In the genomic region with DNA sequence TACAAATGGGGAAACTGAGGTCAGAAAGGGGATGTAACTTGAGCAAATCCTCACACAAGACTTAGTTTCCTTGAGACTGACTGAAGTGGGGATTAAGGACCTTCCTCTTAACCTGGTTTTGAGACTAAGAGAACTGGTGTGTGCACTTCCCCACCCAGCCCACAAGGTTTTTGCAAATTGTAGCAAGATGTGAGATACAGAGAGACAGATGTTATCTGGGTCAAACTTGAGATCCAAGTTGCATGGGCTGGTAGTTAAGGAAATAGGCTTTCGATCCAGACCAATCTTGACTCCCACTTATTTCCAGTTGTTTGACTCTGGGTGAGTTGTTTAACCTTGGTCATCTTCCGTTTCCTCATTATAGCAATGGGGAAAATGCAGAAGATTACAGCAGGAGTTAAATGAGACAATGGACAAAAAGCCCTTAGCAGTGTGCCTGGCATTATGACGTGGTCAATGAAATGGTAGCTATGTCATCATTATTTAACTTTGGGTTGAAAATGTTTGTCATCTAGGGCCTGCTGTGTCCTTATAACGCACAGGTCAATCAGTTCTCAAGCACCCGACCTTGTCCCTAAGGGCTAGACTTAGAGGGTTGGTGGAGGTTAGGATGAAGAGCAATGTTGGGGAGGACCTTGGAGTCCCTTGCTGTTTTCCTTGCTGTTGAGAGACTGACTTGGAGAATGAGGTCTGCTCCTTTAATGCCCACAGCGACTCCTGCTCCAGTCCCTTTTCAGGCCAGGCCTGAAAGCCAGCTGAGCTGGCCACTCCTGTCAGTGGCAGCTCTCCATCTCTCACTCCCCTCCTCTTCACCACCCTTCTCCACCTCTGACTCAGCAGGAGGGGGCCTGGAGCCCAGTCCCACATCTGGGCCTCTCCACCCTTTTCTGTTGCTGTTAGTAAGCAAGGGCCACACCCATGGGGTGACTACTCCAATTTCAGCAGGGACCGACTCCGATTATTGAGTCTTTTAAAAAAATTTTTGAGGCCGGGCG, we compare ENCODE assay signal across 8 cellular contexts. TPM values are rescaled to one million over a fixed set of nuclear protein-coding genes. Genes with fewer than 3 reads are reported as not detected.
DNase-seq lines count a peak whose midpoint lies in the region; ATAC-seq, FAIRE-seq and TF ChIP-seq lines count a peak whose summit lies in the region.

No MANE protein-coding gene starts in this region.

- peak overlapping the region in 3 of 4 donors; percentile 45 to 89 (median 84) for H3K27ac ChIP-seq in Peyer's patch
- H3K27ac ChIP-seq in esophagus squamous epithelium = peak overlapping the region; percentile 88 to 95 (median 91)
- H3K27ac ChIP-seq in pancreas = no peak overlapping the region

- H3K27me3 ChIP-seq in Peyer's patch (no peaks in the 10 kb centered on the region), esophagus squamous epithelium (no peaks in the 10 kb centered on the region), pancreas (no peaks in the 10 kb centered on the region)

- WGBS in esophagus squamous epithelium, 2 donors = 56 to 58% methylated on average over 7 to 8 of the region's 10 CpGs
- WGBS in pancreas, 2 donors = 85% methylated on average over 10 of the region's 10 CpGs

- H3K9me3 ChIP-seq in Peyer's patch = no peaks in the 10 kb centered on the region
- H3K9me3 ChIP-seq in esophagus squamous epithelium = no peaks in the 10 kb centered on the region
- no peaks in the 10 kb centered on the region for H3K9me3 ChIP-seq in pancreas

- ATAC-seq in pancreas = no peak

- intact Hi-C loops in esophagus squamous epithelium (cut with DNase I) = no loop called here
- intact Hi-C loops in posterior vena cava (cut with DNase I) = no loop called here
- intact Hi-C loops in pancreas (cut with DNase I) = no loop called here

- TF ChIP-seq CTCF in Peyer's patch (IDR thresholded peaks at IDR 0.05) = no peak
- TF ChIP-seq CTCF in esophagus squamous epithelium (IDR thresholded peaks at IDR 0.05) = peak in 2 of 6 experiments; percentile 15 to 21
- no peak for TF ChIP-seq CTCF in pancreas (IDR thresholded peaks at IDR 0.05)

- no peak for FAIRE-seq in pancreas (lab: Jason Lieb, UNC)

- H3K4me3 ChIP-seq in Peyer's patch (peak overlapping the region in 1 of 4 donors; percentile 67), esophagus squamous epithelium (peak overlapping the region in 3 of 4 donors; percentile 58 to 85 (median 71)), pancreas (peak overlapping the region in 1 of 4 donors; percentile 84)

- peaks cover 0 to 15% (median 0%) of the 10 kb centered on the region in 3 donors for H3K36me3 ChIP-seq in Peyer's patch
- H3K36me3 ChIP-seq in esophagus squamous epithelium = peaks cover under 1 to 38% (median 5%) of the 10 kb centered on the region in 3 donors
- H3K36me3 ChIP-seq in pancreas = peaks cover 0 to under 1% (median 0%) of the 10 kb centered on the region in 3 donors

- DNase-seq in GM03348 (ENCODE audit: low spot score) (peak; percentile 93), Peyer's patch (no peak), esophagus squamous epithelium (lab: John Stamatoyannopoulos, UW) (no peak), posterior vena cava (ENCODE audit: low spot score) (peak; percentile 93), NCI-H1092 treated with DMSO at 0.1 percent for 48 hours (lab: John Stamatoyannopoulos, UW) (no peak), GDM1 (lab: John Stamatoyannopoulos, UW) (no peak), NCI-H2196 (lab: John Stamatoyannopoulos, UW; ENCODE audit: unreplicated experiment) (no peak), pancreas (no peak)

- no peak for TF ChIP-seq POLR2A in Peyer's patch (IDR thresholded peaks at IDR 0.05)
- no peak for TF ChIP-seq POLR2A in esophagus squamous epithelium (IDR thresholded peaks at IDR 0.05)

- H3K4me1 ChIP-seq in Peyer's patch (peaks cover 0 to 27% (median 3%) of the 10 kb centered on the region in 4 donors), esophagus squamous epithelium (peaks cover 30 to 55% (median 33%) of the 10 kb centered on the region in 3 donors), pancreas (no peaks in the 10 kb centered on the region)

RNA-seq across cellular contexts. Expression of a gene that starts 1.9 kb away (rescaled TPM):
- total RNA-seq in Peyer's patch (10 to 100 TPM; 17.5 to 94.9 (median 42.7) TPM), esophagus squamous epithelium (10 to 100 TPM; 21.2 to 43.2 (median 37.4) TPM), posterior vena cava (10 to 100 TPM; 35.8 to 55.4 TPM), pancreas (1 to 10 TPM; 4.6 to 8.9 (median 5.9) TPM)
- polyA plus RNA-seq in pancreas = 10 to 100 TPM; 11.3 to 22.6 TPM

RNA-seq across cellular contexts. Expression of a gene that starts 8.4 kb away (rescaled TPM):
- total RNA-seq in Peyer's patch (1 to 10 TPM in 2 of 4 donors, not detected in 2; 2.7 to 3.5 TPM), esophagus squamous epithelium (1 to 10 TPM in 1 of 4 donors, not detected in 3; 1.1 TPM), posterior vena cava (under 1 TPM; 0.48 to 0.60 TPM), pancreas (not detected)
- polyA plus RNA-seq in pancreas = 1 to 10 TPM; 1.2 to 4.0 TPM

RNA-seq across cellular contexts. Expression of a gene that starts 21.7 kb away (rescaled TPM):
- 10 to 100 TPM; 56.9 to 93.8 (median 78.3) TPM for total RNA-seq in Peyer's patch
- 10 to 100 TPM; 27.7 to 35.0 (median 31.1) TPM for total RNA-seq in esophagus squamous epithelium
- 10 to 100 TPM; 12.2 to 14.1 TPM for total RNA-seq in posterior vena cava
- total RNA-seq in pancreas = 10 to 100 TPM in 2 of 6 donors, 1 to 10 TPM in 4; 7.0 to 14.0 (median 9.7) TPM
- 10 to 100 TPM; 17.9 to 21.2 TPM for polyA plus RNA-seq in pancreas

RNA-seq across cellular contexts. Expression of a gene that starts 21.9 kb away (rescaled TPM):
- total RNA-seq in Peyer's patch (1 to 10 TPM; 2.5 to 9.1 (median 4.6) TPM), esophagus squamous epithelium (1 to 10 TPM; 1.1 to 3.2 (median 2.5) TPM), posterior vena cava (1 to 10 TPM; 2.3 to 2.5 TPM), pancreas (1 to 10 TPM in 4 of 6 donors, under 1 TPM in 2; 0.46 to 2.2 (median 1.1) TPM)
- 1 to 10 TPM; 1.4 to 1.9 TPM for polyA plus RNA-seq in pancreas

RNA-seq across cellular contexts. Expression of a gene that starts 23.1 kb away (rescaled TPM):
- total RNA-seq in Peyer's patch (10 to 100 TPM in 2 of 4 donors, 1 to 10 TPM in 2; 7.3 to 24.8 (median 9.8) TPM), esophagus squamous epithelium (10 to 100 TPM; 17.4 to 54.4 (median 31.2) TPM), posterior vena cava (under 1 TPM in 1 of 2 donors, not detected in 1; 0.79 TPM), pancreas (1 to 10 TPM in 2 of 6 donors, under 1 TPM in 2, not detected in 2; 0.38 to 1.9 (median 1.4) TPM)
- under 1 TPM; 0.31 to 0.61 TPM for polyA plus RNA-seq in pancreas

Comparison
In these comparisons a context has a peak if more than half of its experiments do, and no peak if none do; other contexts are left out.
1. DNase-seq: peak in GM03348 (single experiment) and posterior vena cava (single experiment); none in Peyer's patch (0 of 3), esophagus squamous epithelium (single experiment), NCI-H1092 treated with DMSO at 0.1 percent for 48 hours (single experiment), GDM1 (single experiment), NCI-H2196 (single experiment) and pancreas (0 of 6).
2. H3K27ac ChIP-seq: peak in Peyer's patch (3 of 4) and esophagus squamous epithelium (4 of 4); none in pancreas (0 of 4).